Comparison of ENCODE assay signal across 2 cellular contexts in the genomic region with DNA sequence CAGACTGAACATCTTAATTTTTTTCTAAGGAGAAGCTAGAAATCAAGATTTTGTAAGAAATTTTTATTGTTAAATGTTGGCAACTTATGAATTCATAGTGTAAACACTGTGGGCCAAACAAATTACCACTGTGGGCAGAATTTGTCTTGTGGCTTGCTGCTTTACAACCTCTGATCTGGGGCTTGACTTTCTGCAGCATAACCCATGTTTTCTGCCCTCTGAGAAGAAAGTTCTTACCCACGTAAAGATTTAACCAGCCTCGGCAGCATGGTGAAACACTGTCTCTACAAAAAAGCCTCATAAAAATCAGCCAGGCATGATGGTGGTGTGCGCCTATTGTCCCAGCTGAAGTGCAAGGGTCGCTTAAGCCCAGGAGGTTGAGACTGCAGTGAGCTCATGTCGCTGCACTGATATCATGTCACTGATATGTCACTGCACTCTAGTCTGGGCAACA.
TF ChIP-seq lines count a peak whose summit lies in the region.

No MANE protein-coding gene starts in this region.

TF ChIP-seq in HEK293T, 16 proteins besides CTCF, POLR2A, EP300 and RAD21:
- TF ChIP-seq, protein P1, sequence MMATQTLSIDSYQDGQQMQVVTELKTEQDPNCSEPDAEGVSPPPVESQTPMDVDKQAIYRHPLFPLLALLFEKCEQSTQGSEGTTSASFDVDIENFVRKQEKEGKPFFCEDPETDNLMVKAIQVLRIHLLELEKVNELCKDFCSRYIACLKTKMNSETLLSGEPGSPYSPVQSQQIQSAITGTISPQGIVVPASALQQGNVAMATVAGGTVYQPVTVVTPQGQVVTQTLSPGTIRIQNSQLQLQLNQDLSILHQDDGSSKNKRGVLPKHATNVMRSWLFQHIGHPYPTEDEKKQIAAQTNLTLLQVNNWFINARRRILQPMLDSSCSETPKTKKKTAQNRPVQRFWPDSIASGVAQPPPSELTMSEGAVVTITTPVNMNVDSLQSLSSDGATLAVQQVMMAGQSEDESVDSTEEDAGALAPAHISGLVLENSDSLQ (IDR thresholded peaks at IDR 0.05) = 0 out of 2 replicates have a peak, but pooled peaks have one; percentile 3
- TF ChIP-seq BHLHE40 (IDR thresholded peaks at IDR 0.05; ENCODE audit: borderline replicate concordance) (no peak), SUZ12 (IDR thresholded peaks at IDR 0.05) (no peak)
TF ChIP-seq in HEK293T: peak in this region for 1.

TF ChIP-seq in HepG2, 621 proteins besides CTCF, POLR2A, EP300 and RAD21 (continued from another document and continues in another):
- TF ChIP-seq, protein P2, sequence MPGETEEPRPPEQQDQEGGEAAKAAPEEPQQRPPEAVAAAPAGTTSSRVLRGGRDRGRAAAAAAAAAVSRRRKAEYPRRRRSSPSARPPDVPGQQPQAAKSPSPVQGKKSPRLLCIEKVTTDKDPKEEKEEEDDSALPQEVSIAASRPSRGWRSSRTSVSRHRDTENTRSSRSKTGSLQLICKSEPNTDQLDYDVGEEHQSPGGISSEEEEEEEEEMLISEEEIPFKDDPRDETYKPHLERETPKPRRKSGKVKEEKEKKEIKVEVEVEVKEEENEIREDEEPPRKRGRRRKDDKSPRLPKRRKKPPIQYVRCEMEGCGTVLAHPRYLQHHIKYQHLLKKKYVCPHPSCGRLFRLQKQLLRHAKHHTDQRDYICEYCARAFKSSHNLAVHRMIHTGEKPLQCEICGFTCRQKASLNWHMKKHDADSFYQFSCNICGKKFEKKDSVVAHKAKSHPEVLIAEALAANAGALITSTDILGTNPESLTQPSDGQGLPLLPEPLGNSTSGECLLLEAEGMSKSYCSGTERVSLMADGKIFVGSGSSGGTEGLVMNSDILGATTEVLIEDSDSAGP (CRISPR knock-in tag; IDR thresholded peaks at IDR 0.05; ENCODE audit: borderline replicate concordance) = no peak
- TF ChIP-seq PTBP1 (IDR thresholded peaks at IDR 0.05; ENCODE audit: low read depth, low read length, poor library complexity, severe bottlenecking) (no peak), CBX1 (IDR thresholded peaks at IDR 0.05; ENCODE audit: low read depth) (no peak), ELF3 (CRISPR knock-in tag; IDR thresholded peaks at IDR 0.05) (no peak), ZNF510 (CRISPR knock-in tag; IDR thresholded peaks at IDR 0.05; ENCODE audit: low read depth) (no peak), ZNF713 (CRISPR knock-in tag; IDR thresholded peaks at IDR 0.05) (no peak), ARNT2 (CRISPR knock-in tag; IDR thresholded peaks at IDR 0.05; ENCODE audit: low read depth) (no peak), MAFK (conservative IDR thresholded peaks at IDR 0.05 in 1 of 2, IDR thresholded peaks at IDR 0.05 in 1 of 2; ENCODE audit: low read length in 2 of 2) (no peak), GATAD2A (CRISPR knock-in tag; IDR thresholded peaks at IDR 0.05) (0 out of 2 replicates have a peak, but pooled peaks have one; percentile 34), PHF21A (CRISPR knock-in tag; IDR thresholded peaks at IDR 0.05) (0 out of 2 replicates have a peak, but pooled peaks have one; percentile 12), ZMYM4 (CRISPR knock-in tag; IDR thresholded peaks at IDR 0.05) (peak; percentile 19; the same call in 1 of the 2 replicates), ZC3H4 (CRISPR knock-in tag; IDR thresholded peaks at IDR 0.05; ENCODE audit: borderline replicate concordance) (no peak), ZNF788 (CRISPR knock-in tag; IDR thresholded peaks at IDR 0.05; ENCODE audit: borderline replicate concordance) (no peak), TBL1XR1 (IDR thresholded peaks at IDR 0.05; ENCODE audit: borderline replicate concordance, low read length, partially characterized antibody) (no peak), ARNT (IDR thresholded peaks at IDR 0.05) (no peak), ISL2 (CRISPR knock-in tag; IDR thresholded peaks at IDR 0.05) (0 out of 2 replicates have a peak, but pooled peaks have one; percentile 8), HOXD1 (CRISPR knock-in tag; IDR thresholded peaks at IDR 0.05) (no peak), KLF6 (CRISPR knock-in tag; IDR thresholded peaks at IDR 0.05) (no peak), ZNF562 (CRISPR knock-in tag; IDR thresholded peaks at IDR 0.05; ENCODE audit: borderline replicate concordance) (no peak), HNF4G (IDR thresholded peaks at IDR 0.05; ENCODE audit: borderline replicate concordance, low read depth, low read length) (peak; percentile 44; the same call in 1 of the 2 replicates), HNF4G (CRISPR knock-in tag; IDR thresholded peaks at IDR 0.05; ENCODE audit: borderline replicate concordance, low read depth) (0 out of 2 replicates have a peak, but pooled peaks have one; percentile 38), HCFC1 (IDR thresholded peaks at IDR 0.05; ENCODE audit: low read depth, low read length) (no peak), MEIS1 (CRISPR knock-in tag; IDR thresholded peaks at IDR 0.05; ENCODE audit: borderline replicate concordance) (no peak), BRCA1 (CRISPR knock-in tag; IDR thresholded peaks at IDR 0.05) (0 out of 2 replicates have a peak, but pooled peaks have one; percentile 55), KAT8 (CRISPR knock-in tag; IDR thresholded peaks at IDR 0.05) (0 out of 2 replicates have a peak, but pooled peaks have one; percentile 14), CENPT (CRISPR knock-in tag; IDR thresholded peaks at IDR 0.05; ENCODE audit: low read depth) (no peak), ATRX (CRISPR knock-in tag; IDR thresholded peaks at IDR 0.05; ENCODE audit: borderline replicate concordance) (no peak)
- TF ChIP-seq, protein P3, sequence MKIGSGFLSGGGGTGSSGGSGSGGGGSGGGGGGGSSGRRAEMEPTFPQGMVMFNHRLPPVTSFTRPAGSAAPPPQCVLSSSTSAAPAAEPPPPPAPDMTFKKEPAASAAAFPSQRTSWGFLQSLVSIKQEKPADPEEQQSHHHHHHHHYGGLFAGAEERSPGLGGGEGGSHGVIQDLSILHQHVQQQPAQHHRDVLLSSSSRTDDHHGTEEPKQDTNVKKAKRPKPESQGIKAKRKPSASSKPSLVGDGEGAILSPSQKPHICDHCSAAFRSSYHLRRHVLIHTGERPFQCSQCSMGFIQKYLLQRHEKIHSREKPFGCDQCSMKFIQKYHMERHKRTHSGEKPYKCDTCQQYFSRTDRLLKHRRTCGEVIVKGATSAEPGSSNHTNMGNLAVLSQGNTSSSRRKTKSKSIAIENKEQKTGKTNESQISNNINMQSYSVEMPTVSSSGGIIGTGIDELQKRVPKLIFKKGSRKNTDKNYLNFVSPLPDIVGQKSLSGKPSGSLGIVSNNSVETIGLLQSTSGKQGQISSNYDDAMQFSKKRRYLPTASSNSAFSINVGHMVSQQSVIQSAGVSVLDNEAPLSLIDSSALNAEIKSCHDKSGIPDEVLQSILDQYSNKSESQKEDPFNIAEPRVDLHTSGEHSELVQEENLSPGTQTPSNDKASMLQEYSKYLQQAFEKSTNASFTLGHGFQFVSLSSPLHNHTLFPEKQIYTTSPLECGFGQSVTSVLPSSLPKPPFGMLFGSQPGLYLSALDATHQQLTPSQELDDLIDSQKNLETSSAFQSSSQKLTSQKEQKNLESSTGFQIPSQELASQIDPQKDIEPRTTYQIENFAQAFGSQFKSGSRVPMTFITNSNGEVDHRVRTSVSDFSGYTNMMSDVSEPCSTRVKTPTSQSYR (CRISPR knock-in tag; IDR thresholded peaks at IDR 0.05; ENCODE audit: borderline replicate concordance) = no peak
- TF ChIP-seq, protein P4, sequence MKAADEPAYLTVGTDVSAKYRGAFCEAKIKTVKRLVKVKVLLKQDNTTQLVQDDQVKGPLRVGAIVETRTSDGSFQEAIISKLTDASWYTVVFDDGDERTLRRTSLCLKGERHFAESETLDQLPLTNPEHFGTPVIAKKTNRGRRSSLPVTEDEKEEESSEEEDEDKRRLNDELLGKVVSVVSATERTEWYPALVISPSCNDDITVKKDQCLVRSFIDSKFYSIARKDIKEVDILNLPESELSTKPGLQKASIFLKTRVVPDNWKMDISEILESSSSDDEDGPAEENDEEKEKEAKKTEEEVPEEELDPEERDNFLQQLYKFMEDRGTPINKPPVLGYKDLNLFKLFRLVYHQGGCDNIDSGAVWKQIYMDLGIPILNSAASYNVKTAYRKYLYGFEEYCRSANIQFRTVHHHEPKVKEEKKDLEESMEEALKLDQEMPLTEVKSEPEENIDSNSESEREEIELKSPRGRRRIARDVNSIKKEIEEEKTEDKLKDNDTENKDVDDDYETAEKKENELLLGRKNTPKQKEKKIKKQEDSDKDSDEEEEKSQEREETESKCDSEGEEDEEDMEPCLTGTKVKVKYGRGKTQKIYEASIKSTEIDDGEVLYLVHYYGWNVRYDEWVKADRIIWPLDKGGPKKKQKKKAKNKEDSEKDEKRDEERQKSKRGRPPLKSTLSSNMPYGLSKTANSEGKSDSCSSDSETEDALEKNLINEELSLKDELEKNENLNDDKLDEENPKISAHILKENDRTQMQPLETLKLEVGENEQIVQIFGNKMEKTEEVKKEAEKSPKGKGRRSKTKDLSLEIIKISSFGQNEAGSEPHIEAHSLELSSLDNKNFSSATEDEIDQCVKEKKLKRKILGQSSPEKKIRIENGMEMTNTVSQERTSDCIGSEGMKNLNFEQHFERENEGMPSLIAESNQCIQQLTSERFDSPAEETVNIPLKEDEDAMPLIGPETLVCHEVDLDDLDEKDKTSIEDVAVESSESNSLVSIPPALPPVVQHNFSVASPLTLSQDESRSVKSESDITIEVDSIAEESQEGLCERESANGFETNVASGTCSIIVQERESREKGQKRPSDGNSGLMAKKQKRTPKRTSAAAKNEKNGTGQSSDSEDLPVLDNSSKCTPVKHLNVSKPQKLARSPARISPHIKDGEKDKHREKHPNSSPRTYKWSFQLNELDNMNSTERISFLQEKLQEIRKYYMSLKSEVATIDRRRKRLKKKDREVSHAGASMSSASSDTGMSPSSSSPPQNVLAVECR (CRISPR knock-in tag; IDR thresholded peaks at IDR 0.05; ENCODE audit: borderline replicate concordance) = 0 out of 2 replicates have a peak, but pooled peaks have one; percentile 10
- TF ChIP-seq, protein P5, sequence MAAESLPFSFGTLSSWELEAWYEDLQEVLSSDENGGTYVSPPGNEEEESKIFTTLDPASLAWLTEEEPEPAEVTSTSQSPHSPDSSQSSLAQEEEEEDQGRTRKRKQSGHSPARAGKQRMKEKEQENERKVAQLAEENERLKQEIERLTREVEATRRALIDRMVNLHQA (CRISPR knock-in tag; IDR thresholded peaks at IDR 0.05) = no peak
- TF ChIP-seq, protein P6, sequence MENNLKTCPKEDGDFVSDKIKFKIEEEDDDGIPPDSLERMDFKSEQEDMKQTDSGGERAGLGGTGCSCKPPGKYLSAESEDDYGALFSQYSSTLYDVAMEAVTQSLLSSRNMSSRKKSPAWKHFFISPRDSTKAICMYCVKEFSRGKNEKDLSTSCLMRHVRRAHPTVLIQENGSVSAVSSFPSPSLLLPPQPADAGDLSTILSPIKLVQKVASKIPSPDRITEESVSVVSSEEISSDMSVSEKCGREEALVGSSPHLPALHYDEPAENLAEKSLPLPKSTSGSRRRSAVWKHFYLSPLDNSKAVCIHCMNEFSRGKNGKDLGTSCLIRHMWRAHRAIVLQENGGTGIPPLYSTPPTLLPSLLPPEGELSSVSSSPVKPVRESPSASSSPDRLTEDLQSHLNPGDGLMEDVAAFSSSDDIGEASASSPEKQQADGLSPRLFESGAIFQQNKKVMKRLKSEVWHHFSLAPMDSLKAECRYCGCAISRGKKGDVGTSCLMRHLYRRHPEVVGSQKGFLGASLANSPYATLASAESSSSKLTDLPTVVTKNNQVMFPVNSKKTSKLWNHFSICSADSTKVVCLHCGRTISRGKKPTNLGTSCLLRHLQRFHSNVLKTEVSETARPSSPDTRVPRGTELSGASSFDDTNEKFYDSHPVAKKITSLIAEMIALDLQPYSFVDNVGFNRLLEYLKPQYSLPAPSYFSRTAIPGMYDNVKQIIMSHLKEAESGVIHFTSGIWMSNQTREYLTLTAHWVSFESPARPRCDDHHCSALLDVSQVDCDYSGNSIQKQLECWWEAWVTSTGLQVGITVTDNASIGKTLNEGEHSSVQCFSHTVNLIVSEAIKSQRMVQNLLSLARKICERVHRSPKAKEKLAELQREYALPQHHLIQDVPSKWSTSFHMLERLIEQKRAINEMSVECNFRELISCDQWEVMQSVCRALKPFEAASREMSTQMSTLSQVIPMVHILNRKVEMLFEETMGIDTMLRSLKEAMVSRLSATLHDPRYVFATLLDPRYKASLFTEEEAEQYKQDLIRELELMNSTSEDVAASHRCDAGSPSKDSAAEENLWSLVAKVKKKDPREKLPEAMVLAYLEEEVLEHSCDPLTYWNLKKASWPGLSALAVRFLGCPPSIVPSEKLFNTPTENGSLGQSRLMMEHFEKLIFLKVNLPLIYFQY (CRISPR knock-in tag; IDR thresholded peaks at IDR 0.05; ENCODE audit: borderline replicate concordance) = no peak
- TF ChIP-seq, protein P7, sequence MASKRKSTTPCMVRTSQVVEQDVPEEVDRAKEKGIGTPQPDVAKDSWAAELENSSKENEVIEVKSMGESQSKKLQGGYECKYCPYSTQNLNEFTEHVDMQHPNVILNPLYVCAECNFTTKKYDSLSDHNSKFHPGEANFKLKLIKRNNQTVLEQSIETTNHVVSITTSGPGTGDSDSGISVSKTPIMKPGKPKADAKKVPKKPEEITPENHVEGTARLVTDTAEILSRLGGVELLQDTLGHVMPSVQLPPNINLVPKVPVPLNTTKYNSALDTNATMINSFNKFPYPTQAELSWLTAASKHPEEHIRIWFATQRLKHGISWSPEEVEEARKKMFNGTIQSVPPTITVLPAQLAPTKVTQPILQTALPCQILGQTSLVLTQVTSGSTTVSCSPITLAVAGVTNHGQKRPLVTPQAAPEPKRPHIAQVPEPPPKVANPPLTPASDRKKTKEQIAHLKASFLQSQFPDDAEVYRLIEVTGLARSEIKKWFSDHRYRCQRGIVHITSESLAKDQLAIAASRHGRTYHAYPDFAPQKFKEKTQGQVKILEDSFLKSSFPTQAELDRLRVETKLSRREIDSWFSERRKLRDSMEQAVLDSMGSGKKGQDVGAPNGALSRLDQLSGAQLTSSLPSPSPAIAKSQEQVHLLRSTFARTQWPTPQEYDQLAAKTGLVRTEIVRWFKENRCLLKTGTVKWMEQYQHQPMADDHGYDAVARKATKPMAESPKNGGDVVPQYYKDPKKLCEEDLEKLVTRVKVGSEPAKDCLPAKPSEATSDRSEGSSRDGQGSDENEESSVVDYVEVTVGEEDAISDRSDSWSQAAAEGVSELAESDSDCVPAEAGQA (IDR thresholded peaks at IDR 0.05; ENCODE audit: low read depth) = 0 out of 2 replicates have a peak, but pooled peaks have one; percentile 10
- TF ChIP-seq, protein P7 (CRISPR knock-in tag; IDR thresholded peaks at IDR 0.05; ENCODE audit: borderline replicate concordance) = no peak
